ENCODE assay signal across 21 cellular contexts in the genomic region with DNA sequence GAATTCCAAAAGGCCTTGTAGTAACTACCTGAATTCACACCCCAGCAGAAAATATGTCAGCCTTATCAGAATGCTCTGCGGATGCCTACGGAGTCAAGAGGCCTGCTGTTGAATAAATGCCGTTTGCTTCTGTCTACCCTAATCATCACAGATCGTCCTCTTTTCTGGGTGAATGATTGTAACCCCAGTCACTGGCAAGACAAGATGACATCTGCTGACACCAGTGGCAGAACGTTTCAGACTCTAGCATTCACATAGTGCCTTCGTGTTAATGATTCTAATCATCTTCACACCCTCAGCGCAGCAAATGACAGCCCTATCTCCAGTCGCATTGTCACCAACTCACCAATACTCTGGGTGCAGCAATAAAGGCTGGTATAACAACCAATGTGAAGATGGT.
"Had no signal": no experiment of that assay in that cellular context is flagged by ENCODE, and none has a peak within 500 bp of the region (broad histone marks: within the 10 kb centered on the region; RNA-seq: fewer than 3 reads in every experiment).

No MANE protein-coding gene starts in this region.

- H3K9me3 ChIP-seq: gastroesophageal sphincter, pancreas, right atrium auricular region, thoracic aorta, uterus had no signal

- H3K9me3 Mint-ChIP-seq: activated naive CD8-positive, alpha-beta T cell treated with anti-CD3 and anti-CD28 coated beads, Interleukin-2, amount 10 ng/mL, durations not matched to agents 7 days and 5 days; naive B cell; type B pancreatic cell had no signal

- H2AFZ ChIP-seq: hepatocyte had no signal

- H3K4me2 ChIP-seq: hepatocyte had no signal

- H3K4me1 Mint-ChIP-seq: activated naive CD8-positive, alpha-beta T cell treated with anti-CD3 and anti-CD28 coated beads, Interleukin-2, amount 10 ng/mL, durations not matched to agents 7 days and 5 days; nephron progenitor cell had no signal

- ATAC-seq: gastroesophageal sphincter, left cardiac atrium, left ventricle myocardium superior, pancreas had no signal

- H3K36me3 Mint-ChIP-seq: naive B cell, type B pancreatic cell had no signal

- H3K79me2 ChIP-seq: hepatocyte had no signal

- DNase-seq: activated CD4-positive, alpha-beta T cell treated with anti-CD3 and anti-CD28 coated beads for 4 hours; activated CD4-positive, alpha-beta T cell treated with anti-CD3 and anti-CD28 coated beads, Interleukin-2, amount 50 U/mL, for 48 hours; activated effector memory CD4-positive, alpha-beta T cell treated with Interleukin-2 at 50 U/mL for 16 hours; activated naive CD4-positive, alpha-beta T cell treated with Interleukin-2 at 50 U/mL for 16 hours; activated naive CD8-positive, alpha-beta T cell treated with anti-CD3 and anti-CD28 coated beads, Interleukin-2, amount 10 ng/mL, durations not matched to agents 7 days and 5 days; brain microvascular endothelial cell; cortex of kidney; left cardiac atrium; left ventricle myocardium superior; naive B cell; nephron progenitor cell; pancreas; stimulated activated naive CD4-positive, alpha-beta T cell; T-helper 9 cell; uterus had no signal

- H3K4me3 ChIP-seq: gastroesophageal sphincter, hepatocyte, pancreas, right atrium auricular region, thoracic aorta, uterus had no signal

- H3K27me3 ChIP-seq: brain microvascular endothelial cell, gastroesophageal sphincter, hepatocyte, pancreas, right atrium auricular region, uterus had no signal

- H3K27me3 Mint-ChIP-seq: activated naive CD8-positive, alpha-beta T cell treated with anti-CD3 and anti-CD28 coated beads, Interleukin-2, amount 10 ng/mL, durations not matched to agents 7 days and 5 days; naive B cell; type B pancreatic cell had no signal

- H3K36me3 ChIP-seq: brain microvascular endothelial cell, gastroesophageal sphincter, pancreas, right atrium auricular region, thoracic aorta, uterus had no signal

- H3K27ac Mint-ChIP-seq: activated naive CD8-positive, alpha-beta T cell treated with anti-CD3 and anti-CD28 coated beads, Interleukin-2, amount 10 ng/mL, durations not matched to agents 7 days and 5 days; naive B cell; nephron progenitor cell; type B pancreatic cell had no signal

- H3K4me3 Mint-ChIP-seq: activated naive CD8-positive, alpha-beta T cell treated with anti-CD3 and anti-CD28 coated beads, Interleukin-2, amount 10 ng/mL, durations not matched to agents 7 days and 5 days; naive B cell; nephron progenitor cell; type B pancreatic cell had no signal

- H3K4me1 ChIP-seq: pancreas, right atrium auricular region, uterus had no signal

- H3K27ac ChIP-seq: gastroesophageal sphincter, hepatocyte, pancreas, thoracic aorta, uterus, VCaP had no signal
